Comparison of ENCODE assay signal across 8 cellular contexts in the genomic region with DNA sequence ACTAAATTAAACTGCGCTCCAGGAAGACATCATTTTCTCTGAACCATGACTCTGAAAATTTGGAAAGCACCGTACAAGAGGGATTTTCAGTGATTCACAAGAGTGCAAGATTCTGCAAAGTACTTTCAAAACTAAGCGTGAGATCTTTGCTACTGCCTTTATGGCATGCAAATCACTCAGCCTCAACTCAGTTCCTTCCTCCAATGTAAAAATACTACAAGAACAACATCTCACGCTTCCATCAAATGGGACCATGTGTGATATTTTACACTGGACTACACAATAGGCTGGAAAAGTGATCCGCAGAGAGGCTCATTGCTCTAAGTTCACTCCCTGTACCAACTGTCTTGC. TPM values are rescaled to one million over a fixed set of nuclear protein-coding genes. Genes with fewer than 3 reads are reported as not detected.
DNase-seq lines count a peak whose midpoint lies in the region; ATAC-seq, FAIRE-seq and TF ChIP-seq lines count a peak whose summit lies in the region.

No MANE protein-coding gene starts in this region.

- H3K79me2 ChIP-seq in ACC112 (ENCODE audit: control insufficient read depth, insufficient read depth, low read length, unreplicated experiment) = peaks cover 36% of the 10 kb centered on the region

- peaks cover 63% of the 10 kb centered on the region for H3K27me3 Mint-ChIP-seq in neural crest cell (ENCODE audit: low read depth)

- no peaks in the 10 kb centered on the region for H3K9me3 ChIP-seq in mucosa of descending colon

- no peaks in the 10 kb centered on the region for H3K36me3 ChIP-seq in ACC112 (ENCODE audit: insufficient read depth, low read length)
- no peaks in the 10 kb centered on the region for H3K36me3 ChIP-seq in brain microvascular endothelial cell (replicated peaks)
- H3K36me3 ChIP-seq in mucosa of descending colon (ENCODE audit: low read depth) = no peaks in the 10 kb centered on the region

- H3K4me1 ChIP-seq in ACC112 (ENCODE audit: control insufficient read depth, insufficient read depth, low read length, unreplicated experiment) (peaks cover 25% of the 10 kb centered on the region), mucosa of descending colon (ENCODE audit: low read depth) (peaks cover 6% of the 10 kb centered on the region)

- no peak overlapping the region for H3K27ac Mint-ChIP-seq in neural crest cell (ENCODE audit: unreplicated experiment)

- DNase-seq in brain microvascular endothelial cell (no peak), neural crest cell (ENCODE audit: low read depth, low spot score) (no peak), D721Med (ENCODE audit: insufficient read length, low spot score) (no peak), mucosa of descending colon (no peak)
- no peak for DNase-seq in stimulated activated CD4-positive, alpha-beta T cell treated with anti-CD3 and anti-CD28 coated beads, Interleukin-15, amount 100 ng/mL, for 24 hours

- H3K9me3 Mint-ChIP-seq in neural crest cell = no peaks in the 10 kb centered on the region

- H3K27ac ChIP-seq in ACC112 (ENCODE audit: low read depth, low read length) = no peak overlapping the region
- H3K27ac ChIP-seq in brain microvascular endothelial cell = no peak overlapping the region

- H3K36me3 Mint-ChIP-seq in neural crest cell (ENCODE audit: low read depth) = no peaks in the 10 kb centered on the region

- peak overlapping the region; percentile 90 for H3K4me3 ChIP-seq in ACC112 (ENCODE audit: low read depth, low read length)
- peak overlapping the region; percentile 80 for H3K4me3 ChIP-seq in brain microvascular endothelial cell (ENCODE audit: low read depth, low read length)
- H3K4me3 ChIP-seq in mucosa of descending colon = no peak overlapping the region

- peak overlapping the region; percentile 91 for H2AFZ ChIP-seq in ACC112 (ENCODE audit: low read length, unreplicated experiment)

- peak overlapping the region; percentile 88 for H3K4me3 Mint-ChIP-seq in neural crest cell

- intact Hi-C loops in mucosa of descending colon (cut with DNase I, micrococcal nuclease) = no loop called here

- ATAC-seq in GM19025 (IDR thresholded peaks at IDR 0.05; ENCODE audit: low read depth, unreplicated experiment) (peak; percentile 32), HG03135 (IDR thresholded peaks at IDR 0.05; ENCODE audit: unreplicated experiment) (peak; percentile 37), mucosa of descending colon (no peak)

- FAIRE-seq in D721Med (lab: Jason Lieb, UNC) = no peak

- no peak for TF ChIP-seq CTCF in brain microvascular endothelial cell (IDR thresholded peaks at IDR 0.05; ENCODE audit: low read depth, low read length, missing control alignments)
- no peak for TF ChIP-seq CTCF in neural crest cell (conservative IDR thresholded peaks at IDR 0.05)
- no peak for TF ChIP-seq CTCF in D721Med (IDR thresholded peaks at IDR 0.05; ENCODE audit: insufficient read depth, missing control alignments)
- TF ChIP-seq CTCF in mucosa of descending colon (IDR thresholded peaks at IDR 0.05) = no peak

- peaks cover 8% of the 10 kb centered on the region for H3K4me1 Mint-ChIP-seq in neural crest cell

- in situ Hi-C loops in brain microvascular endothelial cell (cut with HindIII; ENCODE audit: low pct_ligation_motif_present, low sequenced_read_pairs) = no loop called here

- H3K27me3 ChIP-seq in ACC112 (ENCODE audit: insufficient read depth, low read length) (no peaks in the 10 kb centered on the region), brain microvascular endothelial cell (replicated peaks) (no peaks in the 10 kb centered on the region)

RNA-seq across cellular contexts. Expression of a gene that starts 0.7 kb away (rescaled TPM):
- total RNA-seq in neural crest cell (not detected in 2 replicates), mucosa of descending colon (10 to 100 TPM in 1 of 3 donors, 1 to 10 TPM in 2; 6.7 to 12.4 (median 7.2) TPM)
